In genomic region chr14:71319646-71320045, GRCh38 we compare ENCODE assay signal across 8 cellular contexts. TPM values are rescaled to one million over a fixed set of nuclear protein-coding genes. Genes with fewer than 3 reads are reported as not detected.
DNase-seq lines count a peak whose midpoint lies in the region; ATAC-seq and TF ChIP-seq lines count a peak whose summit lies in the region.

No MANE protein-coding gene starts in this region.

- peak overlapping the region; percentile 94 to 99 (median 98) for H3K27ac Mint-ChIP-seq in CD8-positive, alpha-beta memory T cell
- H3K27ac Mint-ChIP-seq in GM23338: peak overlapping the region; percentile 22
- H3K27ac Mint-ChIP-seq in effector memory CD8-positive, alpha-beta T cell: peak overlapping the region; percentile 96 to 98

- CTCF ChIA-PET in CD8-positive, alpha-beta memory T cell (lab: Charles Lee): no interaction called here
- CTCF ChIA-PET in Panc1 (lab: Charles Lee): no interaction called here

- H4K20me1 ChIP-seq in GM23338 (replicated peaks; ENCODE audit: insufficient read depth): no peaks in the 10 kb centered on the region; the same call in 1 of the 2 replicates

- H3K79me2 ChIP-seq in GM23338 (replicated peaks; ENCODE audit: insufficient read depth): peaks cover 25% of the 10 kb centered on the region

- H3K27me3 ChIP-seq in CD8-positive, alpha-beta memory T cell (ENCODE audit: insufficient read depth, low read length, poor library complexity, severe bottlenecking): no peaks in the 10 kb centered on the region
- no peaks in the 10 kb centered on the region for H3K27me3 ChIP-seq in GM23338 (ENCODE audit: insufficient read depth)
- H3K27me3 ChIP-seq in Panc1 (ENCODE audit: control insufficient read depth, insufficient read depth, low read length): no peaks in the 10 kb centered on the region
- H3K27me3 ChIP-seq in muscle layer of duodenum (ENCODE audit: low read depth, low read length): no peaks in the 10 kb centered on the region

- TF ChIP-seq CTCF in GM23338 (conservative IDR thresholded peaks at IDR 0.05; ENCODE audit: low read depth in 2 of 2) (no peak), Panc1 (IDR thresholded peaks at IDR 0.05) (no peak)

- H3K36me3 ChIP-seq in CD8-positive, alpha-beta memory T cell (ENCODE audit: insufficient read depth, low read length): no peaks in the 10 kb centered on the region
- no peaks in the 10 kb centered on the region for H3K36me3 ChIP-seq in GM23338 (ENCODE audit: insufficient read depth)
- no peaks in the 10 kb centered on the region; the same call in 1 of the 2 replicates for H3K36me3 ChIP-seq in Panc1 (ENCODE audit: control insufficient read depth, insufficient read depth, low read length)
- peaks cover 0 to 2% of the 10 kb centered on the region in 2 donors for H3K36me3 ChIP-seq in muscle layer of duodenum (ENCODE audit: control insufficient read depth in 1 of 2, insufficient read depth in 2 of 2, low read length in 2 of 2)

- TSS peak; percentile 96 for BruUV-seq in Panc1 (replicated peaks; lab: Mats Ljungman, UMichigan)

- H3K4me1 Mint-ChIP-seq in CD8-positive, alpha-beta memory T cell: peaks cover 36 to 44% (median 42%) of the 10 kb centered on the region in 3 donors
- H3K4me1 Mint-ChIP-seq in GM23338: peaks cover 28% of the 10 kb centered on the region
- peaks cover 25 to 37% of the 10 kb centered on the region in 2 donors for H3K4me1 Mint-ChIP-seq in effector memory CD8-positive, alpha-beta T cell (ENCODE audit: low read depth in 2 of 2)

- ATAC-seq in GM23338 (peak; percentile 5), Panc1 (peak; percentile 45), GM18858 (IDR thresholded peaks at IDR 0.05; ENCODE audit: unreplicated experiment) (no peak)
- no peak for ATAC-seq in effector memory CD8-positive, alpha-beta T cell (replicated peaks)

- intact Hi-C loops in Panc1 (cut with micrococcal nuclease; ENCODE audit: unreplicated experiment): loop anchor here (10.0 kb wide), 3 partner anchors 85 to 435 kb away; no protein-coding TSS in a partner anchor

- H3K4me1 ChIP-seq in CD8-positive, alpha-beta memory T cell (ENCODE audit: insufficient read depth, low read length): peaks cover 29% of the 10 kb centered on the region
- H3K4me1 ChIP-seq in GM23338 (ENCODE audit: insufficient read depth) (peaks cover 24% of the 10 kb centered on the region), Panc1 (ENCODE audit: control insufficient read depth, insufficient read depth, low read length) (peaks cover 24% of the 10 kb centered on the region), muscle layer of duodenum (ENCODE audit: control insufficient read depth in 1 of 2, insufficient read depth in 2 of 2, low read length in 2 of 2) (peaks cover 0 to 12% of the 10 kb centered on the region in 2 donors)

- no peaks in the 10 kb centered on the region for H3K9me3 ChIP-seq in CD8-positive, alpha-beta memory T cell (ENCODE audit: low read length)
- H3K9me3 ChIP-seq in Panc1 (ENCODE audit: control insufficient read depth, insufficient read depth, low read depth, low read length) (no peaks in the 10 kb centered on the region), muscle layer of duodenum (ENCODE audit: control insufficient read depth in 1 of 2, low read length in 2 of 2) (no peaks in the 10 kb centered on the region)

- peak overlapping the region; percentile 89 to 97 (median 93) for H3K4me3 Mint-ChIP-seq in CD8-positive, alpha-beta memory T cell
- peak overlapping the region; percentile 91 for H3K4me3 Mint-ChIP-seq in GM23338
- peak overlapping the region; percentile 93 to 95 for H3K4me3 Mint-ChIP-seq in effector memory CD8-positive, alpha-beta T cell

- H3F3A ChIP-seq in GM23338 (replicated peaks; ENCODE audit: low read depth): no peaks in the 10 kb centered on the region

- POLR2A ChIA-PET in CD8-positive, alpha-beta memory T cell (lab: Charles Lee): no interaction called here
- POLR2A ChIA-PET in Panc1 (lab: Charles Lee): interaction anchor here (0.7 kb wide), 1 partner anchor 80 kb away, joined by 3 read pairs; no protein-coding TSS in a partner anchor

- in situ Hi-C loops in Panc1 (cut with HindIII; ENCODE audit: low pct_unique_long_range_greater_than_20kb, low sequenced_read_pairs): no loop called here

- peaks cover 0 to 8% (median 0%) of the 10 kb centered on the region in 3 donors for H3K36me3 Mint-ChIP-seq in CD8-positive, alpha-beta memory T cell
- H3K36me3 Mint-ChIP-seq in GM23338 (ENCODE audit: low read depth): no peaks in the 10 kb centered on the region; the same call in 2 of the 3 replicates
- peaks cover 25% of the 10 kb centered on the region for H3K36me3 Mint-ChIP-seq in effector memory CD8-positive, alpha-beta T cell (ENCODE audit: insufficient read depth)

- H3K4me3 ChIP-seq in CD8-positive, alpha-beta memory T cell (ENCODE audit: low read length): peak overlapping the region; percentile 59
- H3K4me3 ChIP-seq in GM23338 (peak overlapping the region; percentile 77), Panc1 (ENCODE audit: low read depth in 2 of 2, low read length in 2 of 2) (peak overlapping the region; percentile 66 to 82), muscle layer of duodenum (ENCODE audit: low read depth in 1 of 2, low read length in 2 of 2) (peak overlapping the region; percentile 78 to 86)

- H3K27me3 Mint-ChIP-seq in CD8-positive, alpha-beta memory T cell: peaks cover 0 to 6% of the 10 kb centered on the region in 2 donors
- H3K27me3 Mint-ChIP-seq in GM23338 (ENCODE audit: insufficient read depth, low read depth, poor library complexity): peaks cover 10% of the 10 kb centered on the region
- no peaks in the 10 kb centered on the region for H3K27me3 Mint-ChIP-seq in effector memory CD8-positive, alpha-beta T cell

- DNase-seq in CD8-positive, alpha-beta memory T cell: no peak
- DNase-seq in GM23338 (ENCODE audit: low spot score) (peak; percentile 26), Panc1 (ENCODE audit: low read depth, low spot score) (peak; percentile 4), NCI-H187 (lab: John Stamatoyannopoulos, UW) (no peak)
- DNase-seq in effector memory CD8-positive, alpha-beta T cell: peak in 1 of 3 experiments; percentile 6
- DNase-seq in effector CD4-positive, alpha-beta T cell: no peak

- H3K9me3 Mint-ChIP-seq in CD8-positive, alpha-beta memory T cell: peaks cover 0 to 2% (median 0%) of the 10 kb centered on the region in 5 donors
- no peaks in the 10 kb centered on the region for H3K9me3 Mint-ChIP-seq in GM23338
- H3K9me3 Mint-ChIP-seq in effector memory CD8-positive, alpha-beta T cell: no peaks in the 10 kb centered on the region

- H3K27ac ChIP-seq in CD8-positive, alpha-beta memory T cell (ENCODE audit: low read depth, low read length): peak overlapping the region; percentile 84
- H3K27ac ChIP-seq in GM23338 (ENCODE audit: low read depth): no peak overlapping the region
- peak overlapping the region; percentile 80 for H3K27ac ChIP-seq in Panc1 (ENCODE audit: low read length)
- H3K27ac ChIP-seq in muscle layer of duodenum (ENCODE audit: low read length): peak overlapping the region; percentile 72

- no peaks in the 10 kb centered on the region; the same call in 1 of the 2 replicates for H3K9me2 ChIP-seq in GM23338 (ENCODE audit: insufficient read depth)

- peak overlapping the region; percentile 78 for H3K4me2 ChIP-seq in GM23338

- H2AFZ ChIP-seq in GM23338: peak overlapping the region; percentile 52; the same call in 1 of the 2 replicates

TF ChIP-seq in GM23338, 12 proteins besides CTCF, POLR2A, EP300 and RAD21:
- TF ChIP-seq EZH2phosphoT487 (IDR thresholded peaks at IDR 0.05; ENCODE audit: unreplicated experiment): no peak
TF ChIP-seq in GM23338: peak in this region for 0.

RNA-seq across cellular contexts. Expression of gene SIPA1L1, which starts 0.6 kb away (rescaled TPM):
- 10 to 100 TPM; 44.7 to 45.0 TPM for total RNA-seq in CD8-positive, alpha-beta memory T cell
- polyA plus RNA-seq in CD8-positive, alpha-beta memory T cell: 30.2 TPM
- total RNA-seq in GM23338 (2014; rRNA removed; shearing (Covaris generic)): 46.6 and 61.0 TPM in 2 replicates
- 31.7 and 33.3 TPM in 2 replicates for polyA plus RNA-seq in GM23338 (2016; fragmentation: Nextera tagmentation; extraction: Ambion mirVana)
- total RNA-seq in Panc1 (2021; ENCODE audit: unreplicated experiment): 34.1 TPM
- 17.6 TPM for polyA plus RNA-seq in Panc1 (2012; ENCODE audit: insufficient read length)

Comparison
In these comparisons a context has a peak if more than half of its experiments do, and no peak if none do; other contexts are left out.
1. DNase-seq: peak in GM23338 (single experiment) and Panc1 (single experiment); none in CD8-positive, alpha-beta memory T cell (0 of 5), effector CD4-positive, alpha-beta T cell (single experiment) and NCI-H187 (0 of 2).
2. H3K27ac Mint-ChIP-seq: peak in every context shown above with its lines; median percentile 98 in CD8-positive, alpha-beta memory T cell; 97 in effector memory CD8-positive, alpha-beta T cell; 22 in GM23338.
3. ATAC-seq: peak in GM23338 (single experiment) and Panc1 (single experiment); none in effector memory CD8-positive, alpha-beta T cell (single experiment) and GM18858 (single experiment).
4. Peak in every context shown above with its lines, with median percentiles within 50 percentile points of each other: H3K4me3 ChIP-seq and H3K4me3 Mint-ChIP-seq.